8 cellular contexts compared by ENCODE assay signal in the genomic region with DNA sequence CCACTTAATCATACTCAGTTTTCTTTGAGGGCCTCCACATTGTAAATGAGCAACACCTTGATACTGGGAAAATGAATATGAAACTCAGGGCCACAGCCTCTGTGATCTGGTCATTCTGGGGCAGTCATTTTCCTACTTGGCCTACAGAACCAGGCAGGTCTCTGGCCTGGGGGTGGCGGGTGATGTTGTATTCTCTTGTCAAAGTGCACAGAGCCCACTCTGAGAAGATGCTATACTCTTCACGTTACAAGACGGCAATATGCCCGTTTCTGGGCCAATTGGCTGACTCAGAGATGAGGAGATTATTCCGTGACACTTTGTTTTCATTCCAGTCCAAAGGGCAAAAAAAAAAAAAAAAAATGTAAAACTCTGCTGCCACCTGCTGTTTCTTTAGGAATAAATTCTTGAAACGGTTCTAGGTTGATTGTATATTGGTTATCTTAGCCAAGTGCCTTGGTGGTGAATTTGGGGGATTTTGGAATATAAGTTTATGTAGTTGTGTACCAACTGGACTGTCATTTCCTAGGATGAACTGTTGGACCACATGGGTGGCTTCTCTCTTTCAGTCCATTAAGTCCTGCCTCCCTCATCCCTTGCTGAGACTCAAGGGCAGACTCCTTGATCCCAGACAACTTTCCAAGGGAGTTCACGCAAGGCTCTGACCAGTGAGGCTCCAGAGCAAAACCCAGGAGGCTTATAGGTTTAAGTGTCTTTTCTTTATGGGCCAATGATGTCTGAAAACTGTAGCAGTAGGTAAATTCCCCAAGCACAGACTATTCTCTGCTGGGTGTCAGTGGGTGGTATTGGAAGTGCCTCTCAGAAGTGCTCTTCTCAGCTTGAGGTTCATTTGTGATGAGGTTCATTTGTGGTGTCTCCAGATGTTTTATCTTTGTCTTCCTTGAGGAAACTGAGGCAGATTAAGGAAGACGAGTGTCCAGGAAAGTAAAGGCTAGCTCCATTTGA. TPM values are rescaled to one million over a fixed set of nuclear protein-coding genes. Genes with fewer than 3 reads are reported as not detected.
DNase-seq lines count a peak whose midpoint lies in the region; ATAC-seq and TF ChIP-seq lines count a peak whose summit lies in the region.

No MANE protein-coding gene starts in this region.

- H3K4me3 ChIP-seq in fibroblast of the aortic adventitia (ENCODE audit: low read depth, low read length): no peak overlapping the region

- no peaks in the 10 kb centered on the region for H3K36me3 Mint-ChIP-seq in activated T-cell treated with anti-CD3 and anti-CD28 coated beads, Interleukin-2, amount 50 U/mL, for 4 hours (ENCODE audit: insufficient read depth)

- peaks cover 9% of the 10 kb centered on the region for H3K4me1 Mint-ChIP-seq in activated T-cell treated with anti-CD3 and anti-CD28 coated beads, Interleukin-2, amount 50 U/mL, for 4 hours (ENCODE audit: low read depth)

- TF ChIP-seq CTCF in fibroblast of the aortic adventitia (IDR thresholded peaks at IDR 0.05; ENCODE audit: insufficient read depth, low read length) (peak; percentile 33), omental fat pad (IDR thresholded peaks at IDR 0.05) (peak in 2 of 3 donors; percentile 22 to 45)

- H3K9me3 Mint-ChIP-seq in activated T-cell treated with anti-CD3 and anti-CD28 coated beads, Interleukin-2, amount 50 U/mL, for 4 hours: no peaks in the 10 kb centered on the region

- H3K4me3 Mint-ChIP-seq in activated T-cell treated with anti-CD3 and anti-CD28 coated beads, Interleukin-2, amount 50 U/mL, for 4 hours: peak overlapping the region; percentile 32

- peak; percentile 56 for ATAC-seq in HG02798 (IDR thresholded peaks at IDR 0.05; ENCODE audit: poor library complexity, unreplicated experiment)
- peak; percentile 88 to 89 for ATAC-seq in activated T-cell treated with anti-CD3 and anti-CD28 coated beads, Interleukin-2, amount 50 U/mL, for 4 hours
- ATAC-seq in omental fat pad (ENCODE audit: low FRiP score): peak; percentile 78
- no peak for ATAC-seq in HG03108 (IDR thresholded peaks at IDR 0.05; ENCODE audit: unreplicated experiment)

- peak; percentile 83 for DNase-seq in DMS53 treated with DMSO at 0.1 percent for 48 hours (lab: John Stamatoyannopoulos, UW; ENCODE audit: unreplicated experiment)
- DNase-seq in NOMO-1 treated with DMSO at 0.1 percent for 48 hours (lab: John Stamatoyannopoulos, UW; ENCODE audit: unreplicated experiment): peak; percentile 72
- peak; percentile 48 for DNase-seq in activated T-cell treated with anti-CD3 and anti-CD28 coated beads, Interleukin-2, amount 50 U/mL, for 4 hours
- peak; percentile 94 for DNase-seq in fibroblast of the aortic adventitia (ENCODE audit: low read depth)
- no peak for DNase-seq in omental fat pad (ENCODE audit: low spot score)
- DNase-seq in NK-92 (lab: John Stamatoyannopoulos, UW; ENCODE audit: unreplicated experiment): no peak

- H3K27me3 Mint-ChIP-seq in activated T-cell treated with anti-CD3 and anti-CD28 coated beads, Interleukin-2, amount 50 U/mL, for 4 hours (ENCODE audit: low read depth): peaks cover 7% of the 10 kb centered on the region

RNA-seq across cellular contexts. Expression of gene ADM, which starts 18.2 kb away (rescaled TPM):
- total RNA-seq in activated T-cell treated with anti-CD3 and anti-CD28 coated beads, Interleukin-2, amount 50 U/mL, for 4 hours: under 1 TPM in 2 of 3 donors, not detected in 1; 0.43 TPM
- total RNA-seq in fibroblast of the aortic adventitia (ENCODE audit: low replicate concordance) (103 and 348 TPM in 2 replicates), omental fat pad (1,000 to 10,000 TPM in 1 of 4 donors, 100 to 1,000 TPM in 3; 233 to 1,099 (median 623) TPM)

RNA-seq across cellular contexts. Expression of gene SBF2, which starts 29.1 kb away (rescaled TPM):
- 1 to 10 TPM; 3.0 to 6.9 (median 3.5) TPM for total RNA-seq in activated T-cell treated with anti-CD3 and anti-CD28 coated beads, Interleukin-2, amount 50 U/mL, for 4 hours
- 47.1 and 65.3 TPM in 2 replicates for total RNA-seq in fibroblast of the aortic adventitia (ENCODE audit: low replicate concordance)
- 100 to 1,000 TPM in 1 of 4 donors, 10 to 100 TPM in 3; 53.8 to 125 (median 76.4) TPM for total RNA-seq in omental fat pad

Comparison
In these comparisons a context has a peak if more than half of its experiments do, and no peak if none do; other contexts are left out.
1. DNase-seq: peak in DMS53 treated with DMSO at 0.1 percent for 48 hours (single experiment), NOMO-1 treated with DMSO at 0.1 percent for 48 hours (single experiment), activated T-cell treated with anti-CD3 and anti-CD28 coated beads, Interleukin-2, amount 50 U/mL, for 4 hours (single experiment) and fibroblast of the aortic adventitia (single experiment); none in omental fat pad (single experiment) and NK-92 (single experiment).
2. RNA of gene ADM, which starts 18.2 kb away (total RNA-seq): 233 to 1,099 TPM in omental fat pad and 103 to 348 TPM in fibroblast of the aortic adventitia; 0.43 TPM in activated T-cell treated with anti-CD3 and anti-CD28 coated beads, Interleukin-2, amount 50 U/mL, for 4 hours; every median in the first group is over 10 times any median in the second.